In genomic region chr6:168287460-168287859, GRCh38 we compare ENCODE assay signal across 5 cellular contexts. TPM values are rescaled to one million over a fixed set of nuclear protein-coding genes. Genes with fewer than 3 reads are reported as not detected.
"Had no signal": no experiment of that assay in that cellular context is flagged by ENCODE, and none has a peak within 500 bp of the region (broad histone marks: within the 10 kb centered on the region; RNA-seq: fewer than 3 reads in every experiment).

No MANE protein-coding gene starts in this region.

RNA-seq across cellular contexts. Expression of gene DACT2, which starts 32.1 kb away (rescaled TPM):
- total RNA-seq: endothelial cell of umbilical vein; fibroblast of lung; myocyte; naive thymus-derived CD8-positive, alpha-beta T cell had no signal
- polyA plus RNA-seq: endothelial cell of umbilical vein; fibroblast of lung; mammary epithelial cell; naive thymus-derived CD8-positive, alpha-beta T cell had no signal
